In the genomic region with DNA sequence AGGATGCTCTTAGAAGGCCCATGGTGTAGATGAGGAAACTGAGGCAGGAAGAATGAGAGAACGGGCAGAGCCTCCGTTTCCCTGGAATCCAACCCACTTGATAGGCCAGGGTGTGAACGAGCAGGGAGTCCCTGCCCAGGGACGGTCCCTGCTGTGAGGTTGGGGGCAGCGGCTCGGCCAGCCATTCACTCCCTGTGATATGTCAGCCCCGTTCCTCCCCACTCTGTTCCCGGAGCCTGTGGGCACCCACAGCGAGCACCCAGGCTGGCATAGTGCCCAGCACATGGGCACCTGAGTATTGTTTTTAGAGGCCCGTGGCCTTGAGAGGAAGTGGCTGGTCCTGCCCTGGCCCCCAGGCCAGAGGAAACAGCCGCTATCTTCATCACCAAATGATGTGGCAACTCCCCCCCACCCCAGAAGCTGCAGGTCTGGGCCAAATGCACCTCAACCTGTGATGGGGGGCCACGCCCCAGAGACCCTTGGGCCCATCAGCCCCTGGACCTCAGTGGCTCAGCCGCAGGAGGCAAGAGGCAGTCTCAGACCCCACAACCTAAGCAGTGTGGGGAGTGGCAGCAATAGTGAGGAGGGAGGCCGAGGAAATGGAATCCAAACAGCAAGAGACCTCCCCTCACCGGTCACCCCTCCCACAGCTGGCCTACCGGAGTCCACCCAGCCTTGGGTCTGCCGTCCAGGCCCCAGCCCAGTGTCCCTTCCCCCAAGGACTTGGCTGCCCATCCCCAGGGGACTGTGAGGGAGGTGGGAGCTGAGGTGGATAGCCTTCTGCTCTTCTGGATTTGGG, we compare ENCODE assay signal across 14 cellular contexts. TPM values are rescaled to one million over a fixed set of nuclear protein-coding genes. Genes with fewer than 3 reads are reported as not detected.
DNase-seq lines count a peak whose midpoint lies in the region; ATAC-seq and TF ChIP-seq lines count a peak whose summit lies in the region.
"Had no signal": no experiment of that assay in that cellular context is flagged by ENCODE, and none has a peak within 500 bp of the region (broad histone marks: within the 10 kb centered on the region; RNA-seq: fewer than 3 reads in every experiment).

No MANE protein-coding gene starts in this region.

- peak overlapping the region; percentile 86 to 91 for H3K4ac ChIP-seq in mesenchymal stem cell (ENCODE audit: low read depth in 1 of 2, low read length in 2 of 2)

- H3K36me3 ChIP-seq in mesenchymal stem cell (ENCODE audit: control insufficient read depth in 1 of 2, insufficient read depth in 2 of 2, low read depth in 1 of 2, low read length in 2 of 2) (peaks cover 5% of the 10 kb centered on the region in 2 experiments), suprapubic skin (no peaks in the 10 kb centered on the region)

- ATAC-seq in WTC11 (no peak), GM18520 (IDR thresholded peaks at IDR 0.05; ENCODE audit: unreplicated experiment) (no peak)
- ATAC-seq: activated CD8-positive, alpha-beta T cell treated with anti-CD3 and anti-CD28 coated beads, Interleukin-2, amount 10 ng/mL, durations not matched to agents 7 days and 5 days; natural killer cell had no signal

- H2BK120ac ChIP-seq in mesenchymal stem cell (ENCODE audit: low read depth, low read length), result peak overlapping the region; percentile 99

- H3K27me3 ChIP-seq in HL-60 (ENCODE audit: insufficient read depth, poor library complexity, severe bottlenecking) (no peaks in the 10 kb centered on the region), mesenchymal stem cell (ENCODE audit: control insufficient read depth in 1 of 2, insufficient read depth in 1 of 2, low read length in 2 of 2) (no peaks in the 10 kb centered on the region), suprapubic skin (no peaks in the 10 kb centered on the region)

- peaks cover 12% of the 10 kb centered on the region for H3K79me1 ChIP-seq in mesenchymal stem cell (replicated peaks; ENCODE audit: low read length, poor library complexity, severe bottlenecking)

- peak overlapping the region; percentile 33 for H3K9ac ChIP-seq in mesenchymal stem cell (ENCODE audit: low read length)

- H3K4me1 Mint-ChIP-seq in brain, result peaks cover 53% of the 10 kb centered on the region
- peaks cover 19% of the 10 kb centered on the region for H3K4me1 Mint-ChIP-seq in WTC11
- H3K4me1 Mint-ChIP-seq: CD4-positive, alpha-beta memory T cell had no signal

- TF ChIP-seq CTCF in HL-60 (IDR thresholded peaks at IDR 0.05; ENCODE audit: insufficient read depth, low read length), result no peak
- TF ChIP-seq CTCF in brain (conservative IDR thresholded peaks at IDR 0.05), result no peak
- no peak for TF ChIP-seq CTCF in suprapubic skin (IDR thresholded peaks at IDR 0.05)
- TF ChIP-seq CTCF in WTC11 (IDR thresholded peaks at IDR 0.05), result no peak

- no peaks in the 10 kb centered on the region for H3K9me3 ChIP-seq in mesenchymal stem cell (ENCODE audit: control insufficient read depth, low read length)
- H3K9me3 ChIP-seq in suprapubic skin, result no peaks in the 10 kb centered on the region

- no peak overlapping the region for H3K4me2 ChIP-seq in mesenchymal stem cell (ENCODE audit: low read length, poor library complexity, severe bottlenecking)

- peak overlapping the region; percentile 100 for H2AK5ac ChIP-seq in mesenchymal stem cell (ENCODE audit: low read length, severe bottlenecking)

- TF ChIP-seq EP300 in suprapubic skin (IDR thresholded peaks at IDR 0.05), result no peak

- peak overlapping the region; percentile 99 for H4K91ac ChIP-seq in mesenchymal stem cell (ENCODE audit: low read length)

- H3K36me3 Mint-ChIP-seq in brain, result no peaks in the 10 kb centered on the region
- H3K36me3 Mint-ChIP-seq in WTC11, result no peaks in the 10 kb centered on the region
- H3K36me3 Mint-ChIP-seq: CD4-positive, alpha-beta memory T cell; natural killer cell had no signal

- H3K4me3 ChIP-seq in HL-60 (replicated peaks; ENCODE audit: insufficient read depth, low read length) (peak overlapping the region; percentile 66; the same call in 1 of the 2 replicates), mesenchymal stem cell (ENCODE audit: insufficient read depth in 1 of 2, low read depth in 1 of 2, low read length in 2 of 2) (no peak overlapping the region), suprapubic skin (no peak overlapping the region)

- H3K14ac ChIP-seq in mesenchymal stem cell (ENCODE audit: low read length in 2 of 2), result peak overlapping the region in 1 of 2 experiments; percentile 66

- no peak overlapping the region for H2AFZ ChIP-seq in mesenchymal stem cell (ENCODE audit: low read depth, low read length)

- CTCF ChIA-PET in WTC11 (lab: Charles Lee), result no interaction called here

- H3K4me1 ChIP-seq in mesenchymal stem cell (ENCODE audit: control insufficient read depth, insufficient read depth, low read depth, low read length) (peaks cover 70% of the 10 kb centered on the region), suprapubic skin (peaks cover 75% of the 10 kb centered on the region)

- peak overlapping the region; percentile 83 to 88 for H3K18ac ChIP-seq in mesenchymal stem cell (ENCODE audit: low read depth in 1 of 2, low read length in 2 of 2)

- H3K23ac ChIP-seq in mesenchymal stem cell (ENCODE audit: low read length in 2 of 2), result peak overlapping the region in 1 of 2 experiments; percentile 10

- peaks cover 6% of the 10 kb centered on the region for H3K27me3 Mint-ChIP-seq in brain
- no peaks in the 10 kb centered on the region for H3K27me3 Mint-ChIP-seq in WTC11 (ENCODE audit: low read depth)
- H3K27me3 Mint-ChIP-seq: CD4-positive, alpha-beta memory T cell had no signal

- peak overlapping the region; percentile 96 for H2BK5ac ChIP-seq in mesenchymal stem cell (ENCODE audit: low read depth, low read length, poor library complexity, severe bottlenecking)

- no peak for TF ChIP-seq POLR2A in suprapubic skin (IDR thresholded peaks at IDR 0.05)

- peak overlapping the region; percentile 97 for H4K8ac ChIP-seq in mesenchymal stem cell (ENCODE audit: low read length)

- H3K9me3 Mint-ChIP-seq in brain, result no peaks in the 10 kb centered on the region
- no peaks in the 10 kb centered on the region for H3K9me3 Mint-ChIP-seq in WTC11
- H3K9me3 Mint-ChIP-seq: activated naive CD4-positive, alpha-beta T cell treated with anti-CD3 and anti-CD28 coated beads for 36 hours; CD4-positive, alpha-beta memory T cell; natural killer cell; T-helper 2 cell treated with Interferon-gamma antibody and Interleukin-4, amounts not matched to agents 5 μg/mL and 100 μg/mL, for 36 hours had no signal

- WGBS in mesenchymal stem cell, result 92% methylated on average over 11 of the region's 17 CpGs
- WGBS in suprapubic skin, result 75% methylated on average over 10 of the region's 17 CpGs

- peak in 1 of 2 experiments; percentile 68 for DNase-seq in HL-60 (ENCODE audit: low read depth in 1 of 2, low spot score in 1 of 2)
- DNase-seq in mesenchymal stem cell, result no peak
- peak; percentile 62 to 63 for DNase-seq in suprapubic skin (ENCODE audit: low spot score in 2 of 2)
- no peak for DNase-seq in central memory CD4-positive, alpha-beta T cell
- no peak for DNase-seq in WTC11 (ENCODE audit: low spot score)
- DNase-seq in mesenteric fat pad (ENCODE audit: low spot score), result no peak
- DNase-seq: activated CD8-positive, alpha-beta T cell treated with anti-CD3 and anti-CD28 coated beads, Interleukin-2, amount 10 ng/mL, durations not matched to agents 7 days and 5 days; activated naive CD4-positive, alpha-beta T cell treated with anti-CD3 and anti-CD28 coated beads for 36 hours; GDM1; natural killer cell had no signal

- H3K27ac Mint-ChIP-seq in brain, result peak overlapping the region; percentile 24 to 96 (median 95)
- H3K27ac Mint-ChIP-seq in WTC11, result no peak overlapping the region
- H3K27ac Mint-ChIP-seq: activated CD8-positive, alpha-beta T cell treated with anti-CD3 and anti-CD28 coated beads, Interleukin-2, amount 10 ng/mL, durations not matched to agents 7 days and 5 days; activated naive CD4-positive, alpha-beta T cell treated with anti-CD3 and anti-CD28 coated beads for 36 hours; T-helper 2 cell treated with Interferon-gamma antibody and Interleukin-4, amounts not matched to agents 5 μg/mL and 100 μg/mL, for 36 hours had no signal

- H3K27ac ChIP-seq in HL-60 (replicated peaks), result peak overlapping the region; percentile 95
- peak overlapping the region; percentile 94 for H3K27ac ChIP-seq in mesenchymal stem cell (ENCODE audit: low read length, poor library complexity, severe bottlenecking)
- H3K27ac ChIP-seq in suprapubic skin, result peak overlapping the region; percentile 0

- POLR2A ChIA-PET in WTC11 (lab: Charles Lee), result no interaction called here

- H2BK12ac ChIP-seq in mesenchymal stem cell (ENCODE audit: low read length in 2 of 2), result peak overlapping the region; percentile 91 to 99

- H3K4me3 Mint-ChIP-seq in brain (no peak overlapping the region), WTC11 (no peak overlapping the region)
- H3K4me3 Mint-ChIP-seq: activated CD8-positive, alpha-beta T cell treated with anti-CD3 and anti-CD28 coated beads, Interleukin-2, amount 10 ng/mL, durations not matched to agents 7 days and 5 days; activated naive CD4-positive, alpha-beta T cell treated with anti-CD3 and anti-CD28 coated beads for 36 hours; CD4-positive, alpha-beta memory T cell; T-helper 2 cell treated with Interferon-gamma antibody and Interleukin-4, amounts not matched to agents 5 μg/mL and 100 μg/mL, for 36 hours had no signal

- peak overlapping the region; percentile 98 for H2BK15ac ChIP-seq in mesenchymal stem cell (ENCODE audit: low read depth, poor library complexity, severe bottlenecking)

TF ChIP-seq in WTC11, 78 proteins besides CTCF, POLR2A, EP300 and RAD21 (continues in another document):
- TF ChIP-seq TEAD1 (CRISPR knock-in tag; IDR thresholded peaks at IDR 0.05) (no peak), NFYB (CRISPR knock-in tag; conservative IDR thresholded peaks at IDR 0.05; ENCODE audit: low read depth) (no peak)

RNA-seq across cellular contexts. Expression of gene ALDH3B1, which starts 2.1 kb away (rescaled TPM):
- 10.5 TPM for polyA plus RNA-seq in brain (ENCODE audit: insufficient read depth, low read depth, low replicate concordance)
- polyA plus RNA-seq in mesenchymal stem cell (2013, experiment 1 of 2), result 22.4 TPM
- 22.5 TPM for polyA plus RNA-seq in mesenchymal stem cell (2013, experiment 2 of 2)
- 1 to 10 TPM; 3.2 to 6.4 (median 5.9) TPM for total RNA-seq in suprapubic skin
- total RNA-seq in WTC11 (2021), result 0.30 to 0.53 TPM (median 0.46 TPM) in 3 replicates
- total RNA-seq in mesenteric fat pad, result 14.6 TPM
- total RNA-seq: activated CD8-positive, alpha-beta T cell treated with anti-CD3 and anti-CD28 coated beads, Interleukin-2, amount 10 ng/mL, durations not matched to agents 7 days and 5 days; activated naive CD4-positive, alpha-beta T cell treated with anti-CD3 and anti-CD28 coated beads for 36 hours had no signal
- polyA plus RNA-seq: CD4-positive, alpha-beta memory T cell had no signal

RNA-seq across cellular contexts. Expression of gene UNC93B1, which starts 8.3 kb away (rescaled TPM):
- polyA plus RNA-seq in brain (ENCODE audit: insufficient read depth, low read depth, low replicate concordance), result 8.1 TPM
- polyA plus RNA-seq in mesenchymal stem cell (2013, experiment 1 of 2), result 12.1 TPM
- polyA plus RNA-seq in mesenchymal stem cell (2013, experiment 2 of 2), result 11.5 TPM
- total RNA-seq in suprapubic skin (10 to 100 TPM; 22.7 to 34.3 (median 28.1) TPM), WTC11 (2021) (27.7 to 29.7 TPM (median 27.9 TPM) in 3 replicates), mesenteric fat pad (42.0 TPM)

RNA-seq across cellular contexts. Expression of gene NDUFS8, which starts 18.2 kb away (rescaled TPM):
- polyA plus RNA-seq in brain (ENCODE audit: insufficient read depth, low read depth, low replicate concordance), result 339 TPM
- polyA plus RNA-seq in mesenchymal stem cell (2013, experiment 1 of 2), result 104 TPM
- polyA plus RNA-seq in mesenchymal stem cell (2013, experiment 2 of 2), result 106 TPM
- total RNA-seq in suprapubic skin (100 to 1,000 TPM in 3 of 4 donors, 10 to 100 TPM in 1; 90.8 to 155 (median 148) TPM), WTC11 (2021) (221 to 247 TPM (median 240 TPM) in 3 replicates), mesenteric fat pad (134 TPM)

RNA-seq across cellular contexts. Expression of gene TCIRG1, which starts 26.6 kb away (rescaled TPM):
- 5.0 TPM for polyA plus RNA-seq in brain (ENCODE audit: insufficient read depth, low read depth, low replicate concordance)
- 84.2 TPM for polyA plus RNA-seq in mesenchymal stem cell (2013, experiment 1 of 2)
- polyA plus RNA-seq in mesenchymal stem cell (2013, experiment 2 of 2), result 79.4 TPM
- total RNA-seq in suprapubic skin, result 10 to 100 TPM; 19.4 to 50.9 (median 41.2) TPM
- 50.7 to 51.7 TPM (median 51.1 TPM) in 3 replicates for total RNA-seq in WTC11 (2021)
- total RNA-seq in mesenteric fat pad, result 112 TPM

Comparison
In these comparisons a context has a peak if more than half of its experiments do, and no peak if none do; other contexts are left out.
1. DNase-seq: peak in suprapubic skin (2 of 2); none in mesenchymal stem cell (single experiment), central memory CD4-positive, alpha-beta T cell (single experiment), WTC11 (single experiment) and mesenteric fat pad (single experiment).
2. H3K27ac ChIP-seq: peak in every context shown above with its lines; median percentile 95 in HL-60; 94 in mesenchymal stem cell; 0 in suprapubic skin.